Comparison of ENCODE assay signal across 1 cellular context in genomic region chr3:71060536-71060935, GRCh38.
TF ChIP-seq lines count a peak whose summit lies in the region.

No MANE protein-coding gene starts in this region.

TF ChIP-seq in HepG2, 621 proteins besides CTCF, POLR2A, EP300 and RAD21 (continued from another document and continues in another):
- TF ChIP-seq TIGD3 (CRISPR knock-in tag; IDR thresholded peaks at IDR 0.05; ENCODE audit: borderline replicate concordance) (no peak), ZNF3 (CRISPR knock-in tag; IDR thresholded peaks at IDR 0.05) (no peak), ZBTB38 (CRISPR knock-in tag; IDR thresholded peaks at IDR 0.05) (no peak), SNAPC5 (CRISPR knock-in tag; IDR thresholded peaks at IDR 0.05; ENCODE audit: borderline replicate concordance) (no peak), ZSCAN31 (CRISPR knock-in tag; IDR thresholded peaks at IDR 0.05; ENCODE audit: low read depth) (no peak), ZNF597 (CRISPR knock-in tag; IDR thresholded peaks at IDR 0.05) (no peak), ZNF343 (CRISPR knock-in tag; IDR thresholded peaks at IDR 0.05) (no peak), CCAR2 (optimal IDR thresholded peaks at IDR 0.05; ENCODE audit: low read depth, low read length) (no peak), MLLT10 (CRISPR knock-in tag; IDR thresholded peaks at IDR 0.05) (no peak), SNAPC2 (CRISPR knock-in tag; IDR thresholded peaks at IDR 0.05) (no peak), ZNF180 (CRISPR knock-in tag; IDR thresholded peaks at IDR 0.05; ENCODE audit: borderline replicate concordance, low read depth) (no peak), ZNF660 (CRISPR knock-in tag; IDR thresholded peaks at IDR 0.05; ENCODE audit: borderline replicate concordance, low read depth) (no peak), ZBTB2 (CRISPR knock-in tag; IDR thresholded peaks at IDR 0.05; ENCODE audit: low read depth) (no peak), FOXP1 (IDR thresholded peaks at IDR 0.05) (peak; percentile 49; the same call in 1 of the 2 replicates), FOXP1 (CRISPR knock-in tag; IDR thresholded peaks at IDR 0.05) (peak; percentile 92), ELK4 (CRISPR knock-in tag; IDR thresholded peaks at IDR 0.05; ENCODE audit: borderline replicate concordance) (no peak), ZC3H4 (CRISPR knock-in tag; IDR thresholded peaks at IDR 0.05; ENCODE audit: borderline replicate concordance) (no peak), HNRNPK (IDR thresholded peaks at IDR 0.05; ENCODE audit: low read depth, low read length, poor library complexity, severe bottlenecking) (no peak), TCF7L2 (IDR thresholded peaks at IDR 0.05; ENCODE audit: low read depth, low read length) (peak; percentile 96), ZNF883 (CRISPR knock-in tag; IDR thresholded peaks at IDR 0.05; ENCODE audit: not compliant biosample characterization) (no peak), ZNF747 (CRISPR knock-in tag; IDR thresholded peaks at IDR 0.05; ENCODE audit: borderline replicate concordance) (no peak), RAD51 (IDR thresholded peaks at IDR 0.05; ENCODE audit: borderline replicate concordance) (no peak), PHF8 (CRISPR knock-in tag; IDR thresholded peaks at IDR 0.05) (no peak), HIC2 (CRISPR knock-in tag; IDR thresholded peaks at IDR 0.05; ENCODE audit: low read depth) (no peak), HINFP (CRISPR knock-in tag; IDR thresholded peaks at IDR 0.05; ENCODE audit: low read depth) (no peak), MIER3 (CRISPR knock-in tag; IDR thresholded peaks at IDR 0.05; ENCODE audit: borderline replicate concordance) (peak; percentile 68; the same call in 1 of the 2 replicates), XBP1 (CRISPR knock-in tag; IDR thresholded peaks at IDR 0.05) (no peak), ZNF782 (CRISPR knock-in tag; IDR thresholded peaks at IDR 0.05; ENCODE audit: borderline replicate concordance) (no peak), JDP2 (CRISPR knock-in tag; IDR thresholded peaks at IDR 0.05; ENCODE audit: borderline replicate concordance) (no peak), ZNF879 (CRISPR knock-in tag; IDR thresholded peaks at IDR 0.05) (no peak), ZNF138 (CRISPR knock-in tag; IDR thresholded peaks at IDR 0.05; ENCODE audit: low read depth) (no peak), ADNP (CRISPR knock-in tag; IDR thresholded peaks at IDR 0.05) (no peak), PHF21A (CRISPR knock-in tag; IDR thresholded peaks at IDR 0.05) (no peak), PREB (CRISPR knock-in tag; IDR thresholded peaks at IDR 0.05) (no peak), FOXM1 (CRISPR knock-in tag; IDR thresholded peaks at IDR 0.05) (no peak), ZBTB43 (CRISPR knock-in tag; conservative IDR thresholded peaks at IDR 0.05) (0 out of 2 replicates have a peak, but pooled peaks have one; percentile 40), NR0B2 (CRISPR knock-in tag; IDR thresholded peaks at IDR 0.05) (no peak), GZF1 (CRISPR knock-in tag; IDR thresholded peaks at IDR 0.05) (no peak), SCMH1 (CRISPR knock-in tag; IDR thresholded peaks at IDR 0.05; ENCODE audit: borderline replicate concordance) (no peak), ESRRA (CRISPR knock-in tag; IDR thresholded peaks at IDR 0.05; ENCODE audit: low read depth) (no peak), RNF2 (conservative IDR thresholded peaks at IDR 0.05; ENCODE audit: low read depth) (no peak), TFDP1 (CRISPR knock-in tag; IDR thresholded peaks at IDR 0.05; ENCODE audit: borderline replicate concordance) (no peak), TAF15 (IDR thresholded peaks at IDR 0.05; ENCODE audit: low read depth, low read length, poor library complexity, severe bottlenecking) (no peak), MTA1 (CRISPR knock-in tag; IDR thresholded peaks at IDR 0.05; ENCODE audit: borderline replicate concordance) (no peak), FLYWCH1 (CRISPR knock-in tag; IDR thresholded peaks at IDR 0.05) (no peak), ZNF510 (CRISPR knock-in tag; IDR thresholded peaks at IDR 0.05; ENCODE audit: low read depth) (no peak), MBD4 (IDR thresholded peaks at IDR 0.05; ENCODE audit: borderline replicate concordance, low read length) (peak; percentile 81; the same call in 1 of the 2 replicates), ZNF766 (CRISPR knock-in tag; IDR thresholded peaks at IDR 0.05; ENCODE audit: borderline replicate concordance) (no peak), ATF7-NPFF (CRISPR knock-in tag; IDR thresholded peaks at IDR 0.05; ENCODE audit: low read depth) (no peak), ZNF235 (CRISPR knock-in tag; IDR thresholded peaks at IDR 0.05; ENCODE audit: borderline replicate concordance) (no peak), KLF13 (CRISPR knock-in tag; IDR thresholded peaks at IDR 0.05) (no peak), DDIT3 (CRISPR knock-in tag; IDR thresholded peaks at IDR 0.05) (no peak), ZNF788 (CRISPR knock-in tag; IDR thresholded peaks at IDR 0.05; ENCODE audit: borderline replicate concordance) (no peak), ZSCAN12 (CRISPR knock-in tag; IDR thresholded peaks at IDR 0.05) (no peak), ZFP1 (CRISPR knock-in tag; IDR thresholded peaks at IDR 0.05) (no peak), ZNF44 (CRISPR knock-in tag; IDR thresholded peaks at IDR 0.05) (no peak), CHCHD3 (CRISPR knock-in tag; IDR thresholded peaks at IDR 0.05) (no peak), ZNF136 (CRISPR knock-in tag; IDR thresholded peaks at IDR 0.05; ENCODE audit: low read depth) (no peak), TFDP2 (CRISPR knock-in tag; IDR thresholded peaks at IDR 0.05) (no peak)
